Comparison of ENCODE assay signal across 26 cellular contexts in genomic region chr6:167915139-167915538, GRCh38.
DNase-seq lines count a peak whose midpoint lies in the region; ATAC-seq, FAIRE-seq and TF ChIP-seq lines count a peak whose summit lies in the region.
"Had no signal": no experiment of that assay in that cellular context is flagged by ENCODE, and none has a peak within 500 bp of the region (broad histone marks: within the 10 kb centered on the region; RNA-seq: fewer than 3 reads in every experiment).

No MANE protein-coding gene starts in this region.

- POLR2A ChIA-PET in HepG2 (lab: Yijun Ruan, JAX): no interaction called here

- no peak overlapping the region for H2BK5ac ChIP-seq in mesenchymal stem cell (ENCODE audit: low read depth, low read length, poor library complexity, severe bottlenecking)
- no peak overlapping the region for H2BK5ac ChIP-seq in trophoblast cell (ENCODE audit: low read depth, low read length, poor library complexity)

- H3K4me1 Mint-ChIP-seq in activated CD4-positive, alpha-beta T cell treated with anti-CD3 and anti-CD28 coated beads, Interleukin-2, amount 10 ng/mL, durations not matched to agents 24 days and 14 days: no peaks in the 10 kb centered on the region
- no peaks in the 10 kb centered on the region for H3K4me1 Mint-ChIP-seq in osteocyte (ENCODE audit: unreplicated experiment)
- H3K4me1 Mint-ChIP-seq: CD14-positive monocyte; CD4-positive, alpha-beta memory T cell; CD4-positive, CD25-positive, alpha-beta regulatory T cell; CD8-positive, alpha-beta memory T cell had no signal

- TF ChIP-seq RAD21 in HepG2 (CRISPR knock-in tag; IDR thresholded peaks at IDR 0.05): no peak

- H3K27ac ChIP-seq in HepG2 (ENCODE audit: extremely low read length, insufficient read depth, low read length) (no peak overlapping the region), right lobe of liver (no peak overlapping the region), mesenchymal stem cell (ENCODE audit: low read length, poor library complexity, severe bottlenecking) (no peak overlapping the region), trophoblast cell (ENCODE audit: low read depth, low read length) (no peak overlapping the region)
- H3K27ac ChIP-seq: 22Rv1, BLaER1 had no signal

- H4K12ac ChIP-seq in trophoblast cell (ENCODE audit: low read depth, low read length): no peak overlapping the region

- no peak for FAIRE-seq in HepG2 (lab: Jason Lieb, UNC)
- FAIRE-seq: A204.1, D721Med, G401.6, GM12891, GM19239 had no signal

- 98% methylated on average over 10 of the region's 10 CpGs for WGBS in HepG2 (ENCODE audit: low lambda C conversion rate)
- 89% methylated on average over 9 of the region's 10 CpGs for WGBS in right lobe of liver (ENCODE audit: insufficient coverage, low coverage, low lambda C conversion rate, missing lambda C conversion rate)
- WGBS in mesenchymal stem cell: 98% methylated on average over 10 of the region's 10 CpGs
- no CpG with 5 or more reads among the region's 10 CpGs for WGBS in trophoblast cell (ENCODE audit: extremely low coverage, insufficient coverage, insufficient read length)

- H3K18ac ChIP-seq in mesenchymal stem cell (ENCODE audit: low read depth in 1 of 2, low read length in 2 of 2) (no peak overlapping the region), trophoblast cell (ENCODE audit: low read length) (peak overlapping the region; percentile 1)

- TF ChIP-seq POLR2A in HepG2 (IDR thresholded peaks at IDR 0.05; ENCODE audit: insufficient read depth in 1 of 2, low read depth in 2 of 2, low read length in 2 of 2) (no peak), right lobe of liver (IDR thresholded peaks at IDR 0.05) (no peak)

- H2BK12ac ChIP-seq in mesenchymal stem cell (ENCODE audit: low read length in 2 of 2): no peak overlapping the region
- no peak overlapping the region for H2BK12ac ChIP-seq in trophoblast cell (ENCODE audit: low read length)

- peaks cover 4% of the 10 kb centered on the region for H3K79me1 ChIP-seq in mesenchymal stem cell (replicated peaks; ENCODE audit: low read length, poor library complexity, severe bottlenecking)
- no peaks in the 10 kb centered on the region for H3K79me1 ChIP-seq in trophoblast cell (ENCODE audit: low read length)

- H3K36me3 Mint-ChIP-seq in activated CD4-positive, alpha-beta T cell treated with anti-CD3 and anti-CD28 coated beads, Interleukin-2, amount 10 ng/mL, durations not matched to agents 24 days and 14 days (ENCODE audit: low read depth): peaks cover 5% of the 10 kb centered on the region
- peaks cover 52% of the 10 kb centered on the region for H3K36me3 Mint-ChIP-seq in osteocyte (ENCODE audit: unreplicated experiment)
- H3K36me3 Mint-ChIP-seq: CD14-positive monocyte had no signal

- H3K36me3 ChIP-seq in HepG2 (replicated peaks in 1 of 2; ENCODE audit: control insufficient read depth in 1 of 2, insufficient read depth in 2 of 2, low read length in 2 of 2) (peaks cover 46 to 94% of the 10 kb centered on the region in 2 experiments), right lobe of liver (peaks cover 4 to 74% (median 31%) of the 10 kb centered on the region in 4 donors), mesenchymal stem cell (ENCODE audit: control insufficient read depth in 1 of 2, insufficient read depth in 2 of 2, low read depth in 1 of 2, low read length in 2 of 2) (peaks cover 29 to 78% of the 10 kb centered on the region in 2 experiments), trophoblast cell (ENCODE audit: control insufficient read depth in 1 of 2, insufficient read depth in 2 of 2, low read length in 2 of 2) (peaks cover 31 to 45% of the 10 kb centered on the region in 2 experiments)

- H3K4me1 ChIP-seq in HepG2 (ENCODE audit: insufficient read depth, low read length) (no peaks in the 10 kb centered on the region), right lobe of liver (no peaks in the 10 kb centered on the region), mesenchymal stem cell (ENCODE audit: control insufficient read depth, insufficient read depth, low read depth, low read length) (no peaks in the 10 kb centered on the region), trophoblast cell (ENCODE audit: control insufficient read depth in 1 of 2, insufficient read depth in 2 of 2, low read length in 2 of 2) (no peaks in the 10 kb centered on the region)
- H3K4me1 ChIP-seq: BLaER1, Caco-2 had no signal

- H2BK120ac ChIP-seq in mesenchymal stem cell (ENCODE audit: low read depth, low read length): no peak overlapping the region
- no peak overlapping the region for H2BK120ac ChIP-seq in trophoblast cell (ENCODE audit: insufficient read depth, low read length, poor library complexity)

- peak; percentile 16 for DNase-seq in activated CD4-positive, alpha-beta T cell treated with anti-CD3 and anti-CD28 coated beads, Interleukin-2, amount 10 ng/mL, durations not matched to agents 24 days and 14 days
- no peak for DNase-seq in activated CD4-positive, alpha-beta T cell treated with anti-CD3 and anti-CD28 coated beads for 4 hours
- no peak for DNase-seq in HepG2 (ENCODE audit: low spot score)
- DNase-seq in right lobe of liver: no peak
- DNase-seq in mesenchymal stem cell: no peak
- DNase-seq in trophoblast cell: no peak
- DNase-seq in 8988T: no peak
- no peak for DNase-seq in osteocyte (ENCODE audit: extremely low spot score, unreplicated experiment)
- DNase-seq: ACHN; BE2C; C1 segment of cervical spinal cord; Caco-2; Calu3; CD4-positive, alpha-beta memory T cell; CD4-positive, CD25-positive, alpha-beta regulatory T cell; CD8-positive, alpha-beta memory T cell; DMS79 treated with DMSO at 0.1 percent for 48 hours; GF-D8 had no signal

- no peaks in the 10 kb centered on the region for H3K27me3 Mint-ChIP-seq in activated CD4-positive, alpha-beta T cell treated with anti-CD3 and anti-CD28 coated beads, Interleukin-2, amount 10 ng/mL, durations not matched to agents 24 days and 14 days
- no peaks in the 10 kb centered on the region for H3K27me3 Mint-ChIP-seq in osteocyte (ENCODE audit: unreplicated experiment)
- H3K27me3 Mint-ChIP-seq: CD4-positive, alpha-beta memory T cell; CD4-positive, CD25-positive, alpha-beta regulatory T cell had no signal

- no peak overlapping the region for H3K9ac ChIP-seq in HepG2 (ENCODE audit: insufficient read depth, low read depth, low read length)
- H3K9ac ChIP-seq in mesenchymal stem cell (ENCODE audit: low read length): no peak overlapping the region
- peak overlapping the region; percentile 63 for H3K9ac ChIP-seq in trophoblast cell (ENCODE audit: low read length)
- H3K9ac ChIP-seq: BLaER1 had no signal

- no peak overlapping the region for H4K91ac ChIP-seq in mesenchymal stem cell (ENCODE audit: low read length)
- no peak overlapping the region for H4K91ac ChIP-seq in trophoblast cell (ENCODE audit: low read depth, low read length)

- H3K4me2 ChIP-seq in HepG2 (ENCODE audit: low read depth, low read length) (no peak overlapping the region), mesenchymal stem cell (ENCODE audit: low read length, poor library complexity, severe bottlenecking) (no peak overlapping the region), trophoblast cell (ENCODE audit: low read length) (no peak overlapping the region)
- H3K4me2 ChIP-seq: BLaER1 had no signal

- peak overlapping the region in 1 of 2 experiments; percentile 21 for H3K4ac ChIP-seq in mesenchymal stem cell (ENCODE audit: low read depth in 1 of 2, low read length in 2 of 2)
- no peak overlapping the region for H3K4ac ChIP-seq in trophoblast cell (ENCODE audit: low read depth, low read length)

- no peak overlapping the region for H3K4me3 Mint-ChIP-seq in activated CD4-positive, alpha-beta T cell treated with anti-CD3 and anti-CD28 coated beads, Interleukin-2, amount 10 ng/mL, durations not matched to agents 24 days and 14 days
- H3K4me3 Mint-ChIP-seq in osteocyte (ENCODE audit: unreplicated experiment): no peak overlapping the region
- H3K4me3 Mint-ChIP-seq: CD14-positive monocyte; CD4-positive, alpha-beta memory T cell; CD4-positive, CD25-positive, alpha-beta regulatory T cell; CD8-positive, alpha-beta memory T cell had no signal

- H2AFZ ChIP-seq in HepG2 (ENCODE audit: low read length) (no peak overlapping the region), mesenchymal stem cell (ENCODE audit: low read depth, low read length) (no peak overlapping the region), trophoblast cell (ENCODE audit: insufficient read depth, low read length, poor library complexity) (no peak overlapping the region)

- peak overlapping the region; percentile 54 for H2BK15ac ChIP-seq in mesenchymal stem cell (ENCODE audit: low read depth, poor library complexity, severe bottlenecking)

- H3K79me2 ChIP-seq in HepG2 (ENCODE audit: insufficient read depth, low read length) (no peaks in the 10 kb centered on the region), trophoblast cell (ENCODE audit: control insufficient read depth, insufficient read depth, low read length, poor library complexity) (no peaks in the 10 kb centered on the region)

- ATAC-seq in HepG2: no peak
- ATAC-seq in right lobe of liver: no peak

- BruUV-seq in HepG2 (replicated peaks; lab: Mats Ljungman, UMichigan): no TSS peak

- no peaks in the 10 kb centered on the region for H3K9me3 Mint-ChIP-seq in activated CD4-positive, alpha-beta T cell treated with anti-CD3 and anti-CD28 coated beads, Interleukin-2, amount 10 ng/mL, durations not matched to agents 24 days and 14 days
- H3K9me3 Mint-ChIP-seq in osteocyte (ENCODE audit: unreplicated experiment): no peaks in the 10 kb centered on the region
- H3K9me3 Mint-ChIP-seq: CD14-positive monocyte; CD4-positive, alpha-beta memory T cell; CD8-positive, alpha-beta memory T cell had no signal

- H4K20me1 ChIP-seq in HepG2 (ENCODE audit: insufficient read depth, low read length): no peaks in the 10 kb centered on the region; the same call in 1 of the 2 replicates
- H4K20me1 ChIP-seq: BLaER1 had no signal

- H3K14ac ChIP-seq in mesenchymal stem cell (ENCODE audit: low read length in 2 of 2) (no peak overlapping the region), trophoblast cell (ENCODE audit: low read length) (no peak overlapping the region)

- H3K23ac ChIP-seq in mesenchymal stem cell (ENCODE audit: low read length in 2 of 2) (no peak overlapping the region), trophoblast cell (ENCODE audit: low read length) (no peak overlapping the region)

- no peak overlapping the region for H4K8ac ChIP-seq in mesenchymal stem cell (ENCODE audit: low read length)
- no peak overlapping the region for H4K8ac ChIP-seq in trophoblast cell (ENCODE audit: low read depth, low read length)

- H3K4me3 ChIP-seq in HepG2 (replicated peaks in 1 of 3; ENCODE audit: insufficient read depth in 1 of 3, low read depth in 2 of 3, low read length in 3 of 3): no peak overlapping the region
- no peak overlapping the region for H3K4me3 ChIP-seq in right lobe of liver
- no peak overlapping the region for H3K4me3 ChIP-seq in mesenchymal stem cell (ENCODE audit: insufficient read depth in 1 of 2, low read depth in 1 of 2, low read length in 2 of 2)
- no peak overlapping the region for H3K4me3 ChIP-seq in trophoblast cell (ENCODE audit: low read depth, low read length)
- H3K4me3 ChIP-seq: BLaER1 had no signal

- H2AK5ac ChIP-seq in mesenchymal stem cell (ENCODE audit: low read length, severe bottlenecking): no peak overlapping the region
- H2AK5ac ChIP-seq in trophoblast cell (ENCODE audit: low read length): no peak overlapping the region

- CTCF ChIA-PET in HepG2 (lab: Yijun Ruan, JAX; ENCODE audit: low intra/inter-chr PET ratio, low total read pairs): no interaction called here

- TF ChIP-seq CTCF in HepG2 (CRISPR knock-in tag; IDR thresholded peaks at IDR 0.05) (no peak), right lobe of liver (IDR thresholded peaks at IDR 0.05) (no peak), osteocyte (IDR thresholded peaks at IDR 0.05) (no peak)

- H3K9me3 ChIP-seq in HepG2 (ENCODE audit: low read length) (no peaks in the 10 kb centered on the region), right lobe of liver (no peaks in the 10 kb centered on the region), mesenchymal stem cell (ENCODE audit: control insufficient read depth, low read length) (no peaks in the 10 kb centered on the region), trophoblast cell (ENCODE audit: insufficient read depth, low read depth, low read length) (peaks cover 1% of the 10 kb centered on the region)
- H3K9me3 ChIP-seq: BE2C, BLaER1, Caco-2 had no signal

- TF ChIP-seq EP300 in HepG2 (IDR thresholded peaks at IDR 0.05; ENCODE audit: low read depth in 2 of 2, low read length in 2 of 2): no peak
- no peak for TF ChIP-seq EP300 in HepG2 (CRISPR knock-in tag; IDR thresholded peaks at IDR 0.05; ENCODE audit: borderline replicate concordance)

- H3K27me3 ChIP-seq in HepG2 (ENCODE audit: control insufficient read depth in 1 of 2, insufficient read depth in 2 of 2, low read length in 2 of 2): no peaks in the 10 kb centered on the region
- H3K27me3 ChIP-seq in right lobe of liver: no peaks in the 10 kb centered on the region
- no peaks in the 10 kb centered on the region for H3K27me3 ChIP-seq in mesenchymal stem cell (ENCODE audit: control insufficient read depth in 1 of 2, insufficient read depth in 1 of 2, low read length in 2 of 2)
- H3K27me3 ChIP-seq in trophoblast cell (ENCODE audit: insufficient read depth, low read length): no peaks in the 10 kb centered on the region
- H3K27me3 ChIP-seq: BE2C, BLaER1 had no signal

- intact Hi-C loops in activated CD4-positive, alpha-beta T cell treated with anti-CD3 and anti-CD28 coated beads, Interleukin-2, amount 10 ng/mL, durations not matched to agents 24 days and 14 days (cut with micrococcal nuclease): no loop called here
- intact Hi-C loops in HepG2 (cut with micrococcal nuclease; ENCODE audit: unreplicated experiment) (no loop called here), right lobe of liver (cut with DNase I) (no loop called here)

- in situ Hi-C loops in HepG2 (cut with HindIII; ENCODE audit: extremely low pct_ligation_motif_present, low pct_unique_long_range_greater_than_20kb): no loop called here

- H3K27ac Mint-ChIP-seq in activated CD4-positive, alpha-beta T cell treated with anti-CD3 and anti-CD28 coated beads, Interleukin-2, amount 10 ng/mL, durations not matched to agents 24 days and 14 days: no peak overlapping the region
- no peak overlapping the region for H3K27ac Mint-ChIP-seq in osteocyte (ENCODE audit: unreplicated experiment)
- H3K27ac Mint-ChIP-seq: CD14-positive monocyte; CD4-positive, alpha-beta memory T cell; CD4-positive, CD25-positive, alpha-beta regulatory T cell; CD8-positive, alpha-beta memory T cell had no signal
